Comparison of ENCODE assay signal across 8 cellular contexts in the genomic region with DNA sequence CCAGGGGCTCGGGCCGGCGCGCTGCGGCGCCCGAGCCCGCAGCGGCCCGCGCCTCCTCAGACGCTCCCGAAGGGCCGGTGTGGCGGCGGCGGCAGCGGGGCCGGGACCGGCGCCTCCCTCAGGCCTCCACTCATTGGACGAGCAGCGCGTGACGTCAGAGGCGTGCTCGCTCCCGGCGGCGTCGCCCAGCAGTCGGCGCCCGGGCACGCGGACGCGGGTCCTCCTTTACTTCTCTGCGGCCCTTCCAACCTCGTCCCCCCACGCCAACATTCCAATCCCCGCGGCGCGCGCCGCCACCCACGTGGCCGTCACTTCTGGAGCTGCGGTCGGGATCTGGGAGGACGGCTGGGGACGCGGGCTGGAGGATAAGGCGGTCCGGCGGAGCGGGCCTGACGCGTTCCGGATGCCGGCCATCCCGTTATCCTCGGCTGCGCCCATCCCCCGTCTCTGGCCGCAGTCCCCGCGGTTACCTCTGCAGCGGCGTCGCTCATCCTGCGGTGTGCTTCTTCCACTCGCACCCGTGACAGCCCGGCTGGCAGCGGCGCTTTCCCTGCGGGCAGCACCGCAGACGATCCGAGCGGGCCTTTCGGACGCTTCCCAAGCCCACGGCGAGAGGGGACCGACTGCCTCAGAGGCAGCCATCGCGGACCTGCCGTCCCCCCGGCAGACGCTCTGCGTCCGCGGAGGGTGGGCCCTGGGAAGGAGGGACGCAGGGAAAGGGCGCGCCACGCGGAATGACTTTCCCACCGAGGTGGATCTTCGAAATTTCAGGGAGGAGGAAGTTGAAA. TPM values are rescaled to one million over a fixed set of nuclear protein-coding genes. Genes with fewer than 3 reads are reported as not detected.
A peak's percentile ranks its signal among the peaks of the same experiment; 100 is the strongest.
DNase-seq lines count a peak whose midpoint lies in the region; ATAC-seq and TF ChIP-seq lines count a peak whose summit lies in the region.

A gene with protein sequence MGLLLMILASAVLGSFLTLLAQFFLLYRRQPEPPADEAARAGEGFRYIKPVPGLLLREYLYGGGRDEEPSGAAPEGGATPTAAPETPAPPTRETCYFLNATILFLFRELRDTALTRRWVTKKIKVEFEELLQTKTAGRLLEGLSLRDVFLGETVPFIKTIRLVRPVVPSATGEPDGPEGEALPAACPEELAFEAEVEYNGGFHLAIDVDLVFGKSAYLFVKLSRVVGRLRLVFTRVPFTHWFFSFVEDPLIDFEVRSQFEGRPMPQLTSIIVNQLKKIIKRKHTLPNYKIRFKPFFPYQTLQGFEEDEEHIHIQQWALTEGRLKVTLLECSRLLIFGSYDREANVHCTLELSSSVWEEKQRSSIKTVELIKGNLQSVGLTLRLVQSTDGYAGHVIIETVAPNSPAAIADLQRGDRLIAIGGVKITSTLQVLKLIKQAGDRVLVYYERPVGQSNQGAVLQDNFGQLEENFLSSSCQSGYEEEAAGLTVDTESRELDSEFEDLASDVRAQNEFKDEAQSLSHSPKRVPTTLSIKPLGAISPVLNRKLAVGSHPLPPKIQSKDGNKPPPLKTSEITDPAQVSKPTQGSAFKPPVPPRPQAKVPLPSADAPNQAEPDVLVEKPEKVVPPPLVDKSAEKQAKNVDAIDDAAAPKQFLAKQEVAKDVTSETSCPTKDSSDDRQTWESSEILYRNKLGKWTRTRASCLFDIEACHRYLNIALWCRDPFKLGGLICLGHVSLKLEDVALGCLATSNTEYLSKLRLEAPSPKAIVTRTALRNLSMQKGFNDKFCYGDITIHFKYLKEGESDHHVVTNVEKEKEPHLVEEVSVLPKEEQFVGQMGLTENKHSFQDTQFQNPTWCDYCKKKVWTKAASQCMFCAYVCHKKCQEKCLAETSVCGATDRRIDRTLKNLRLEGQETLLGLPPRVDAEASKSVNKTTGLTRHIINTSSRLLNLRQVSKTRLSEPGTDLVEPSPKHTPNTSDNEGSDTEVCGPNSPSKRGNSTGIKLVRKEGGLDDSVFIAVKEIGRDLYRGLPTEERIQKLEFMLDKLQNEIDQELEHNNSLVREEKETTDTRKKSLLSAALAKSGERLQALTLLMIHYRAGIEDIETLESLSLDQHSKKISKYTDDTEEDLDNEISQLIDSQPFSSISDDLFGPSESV (minus strand): TSS at position 81 of the 788 bp plus-strand sequence. CDS start 213 bp downstream, outside the sequence.

- H3K9ac ChIP-seq in Karpas-422 (ENCODE audit: low read length), result peak within 1 kb of the TSS; percentile 83
- peak within 1 kb of the TSS; percentile 93 for H3K9ac ChIP-seq in fibroblast of lung (ENCODE audit: insufficient read depth, low read length)

- peak; percentile 88 for ATAC-seq in GM21825 (IDR thresholded peaks at IDR 0.05; ENCODE audit: unreplicated experiment)
- ATAC-seq in activated T-helper 17 cell treated with anti-CD3 and anti-CD28 coated beads, Interleukin-2, amount 50 U/mL, for 72 hours (replicated peaks), result peak; percentile 92
- peak; percentile 93 for ATAC-seq in naive thymus-derived CD4-positive, alpha-beta T cell
- peak; percentile 92 to 95 for ATAC-seq in stimulated activated naive B cell treated with anti-CD40 and anti-IgM and Interleukin-4, amounts not matched to agents 10 μg/mL and 1 μg/mL and 100 μg/mL, for 72 hours (replicated peaks)

- H3F3A ChIP-seq in DOHH2 (ENCODE audit: control insufficient read depth, insufficient read depth), result no peaks in the 10 kb centered on the region

- H3K36me3 ChIP-seq in DOHH2 (ENCODE audit: control insufficient read depth, low read length) (peaks cover 17% of the 10 kb centered on the region; the same call in 1 of the 2 replicates), Karpas-422 (ENCODE audit: insufficient read depth, low read length) (no peaks in the 10 kb centered on the region), fibroblast of lung (ENCODE audit: control insufficient read depth, insufficient read depth, low read length) (no peaks in the 10 kb centered on the region)
- peaks cover 0 to 15% (median 0%) of the 10 kb centered on the region in 3 experiments for H3K36me3 ChIP-seq in naive thymus-derived CD4-positive, alpha-beta T cell (ENCODE audit: control insufficient read depth in 2 of 3, insufficient read depth in 3 of 3, low read length in 3 of 3)

- no peaks in the 10 kb centered on the region for H3K9me3 Mint-ChIP-seq in activated T-helper 17 cell treated with anti-CD3 and anti-CD28 coated beads, Interleukin-2, amount 50 U/mL, for 72 hours
- peaks cover 0 to 8% (median 0%) of the 10 kb centered on the region in 11 donors for H3K9me3 Mint-ChIP-seq in naive thymus-derived CD4-positive, alpha-beta T cell
- no peaks in the 10 kb centered on the region for H3K9me3 Mint-ChIP-seq in stimulated activated naive B cell treated with anti-CD40 and anti-IgM and Interleukin-4, amounts not matched to agents 10 μg/mL and 1 μg/mL and 100 μg/mL, for 72 hours

- H3K79me2 ChIP-seq in DOHH2 (ENCODE audit: control insufficient read depth, low read length), result peaks cover 46% of the 10 kb centered on the region
- H3K79me2 ChIP-seq in Karpas-422 (ENCODE audit: low read length), result peaks cover 30% of the 10 kb centered on the region
- peaks cover 40% of the 10 kb centered on the region for H3K79me2 ChIP-seq in fibroblast of lung (ENCODE audit: control insufficient read depth, insufficient read depth, low read length)

- H3K4me1 ChIP-seq in DOHH2 (ENCODE audit: control insufficient read depth, low read length) (peaks cover 25% of the 10 kb centered on the region), Karpas-422 (ENCODE audit: low read length) (peaks cover 35% of the 10 kb centered on the region), fibroblast of lung (ENCODE audit: control insufficient read depth, extremely low read depth, insufficient read depth, low read length) (peaks cover 3% of the 10 kb centered on the region)
- peaks cover 15 to 21% of the 10 kb centered on the region in 2 donors for H3K4me1 ChIP-seq in naive thymus-derived CD4-positive, alpha-beta T cell (ENCODE audit: control insufficient read depth in 2 of 2, insufficient read depth in 2 of 2, low read length in 2 of 2)

- H3K27ac ChIP-seq in DOHH2 (ENCODE audit: low read depth, low read length), result peak within 1 kb of the TSS; percentile 24; the same call in 1 of the 2 replicates
- no peak within 1 kb of the TSS for H3K27ac ChIP-seq in Karpas-422 (ENCODE audit: low read length)
- H3K27ac ChIP-seq in RWPE1, result peak within 1 kb of the TSS; percentile 78
- H3K27ac ChIP-seq in fibroblast of lung (ENCODE audit: insufficient read depth, low read length), result peak within 1 kb of the TSS; percentile 86
- H3K27ac ChIP-seq in naive thymus-derived CD4-positive, alpha-beta T cell (ENCODE audit: low read depth, low read length), result peak within 1 kb of the TSS; percentile 78

- H2AFZ ChIP-seq in Karpas-422 (ENCODE audit: low read length), result peak within 1 kb of the TSS; percentile 73
- H2AFZ ChIP-seq in fibroblast of lung (ENCODE audit: low read length), result peak within 1 kb of the TSS; percentile 96

- H3K4me1 Mint-ChIP-seq in activated T-helper 17 cell treated with anti-CD3 and anti-CD28 coated beads, Interleukin-2, amount 50 U/mL, for 72 hours, result peaks cover 10% of the 10 kb centered on the region
- H3K4me1 Mint-ChIP-seq in naive thymus-derived CD4-positive, alpha-beta T cell, result peaks cover 21 to 36% (median 32%) of the 10 kb centered on the region in 7 donors
- H3K4me1 Mint-ChIP-seq in stimulated activated naive B cell treated with anti-CD40 and anti-IgM and Interleukin-4, amounts not matched to agents 10 μg/mL and 1 μg/mL and 100 μg/mL, for 72 hours, result peaks cover 8 to 38% of the 10 kb centered on the region in 2 donors

- H3K9me3 ChIP-seq in DOHH2 (ENCODE audit: control insufficient read depth, insufficient read depth, low read length) (no peaks in the 10 kb centered on the region), Karpas-422 (ENCODE audit: low read length) (no peaks in the 10 kb centered on the region), fibroblast of lung (ENCODE audit: control insufficient read depth, insufficient read depth, low read depth, low read length) (no peaks in the 10 kb centered on the region)
- H3K9me3 ChIP-seq in naive thymus-derived CD4-positive, alpha-beta T cell (ENCODE audit: control insufficient read depth in 2 of 3, low read length in 3 of 3), result no peaks in the 10 kb centered on the region

- H3K4me3 Mint-ChIP-seq in activated T-helper 17 cell treated with anti-CD3 and anti-CD28 coated beads, Interleukin-2, amount 50 U/mL, for 72 hours, result peak within 1 kb of the TSS; percentile 89
- peak within 1 kb of the TSS; percentile 94 to 98 (median 96) for H3K4me3 Mint-ChIP-seq in naive thymus-derived CD4-positive, alpha-beta T cell
- peak within 1 kb of the TSS; percentile 93 to 96 for H3K4me3 Mint-ChIP-seq in stimulated activated naive B cell treated with anti-CD40 and anti-IgM and Interleukin-4, amounts not matched to agents 10 μg/mL and 1 μg/mL and 100 μg/mL, for 72 hours

- peak within 1 kb of the TSS; percentile 86 for H3K27ac Mint-ChIP-seq in activated T-helper 17 cell treated with anti-CD3 and anti-CD28 coated beads, Interleukin-2, amount 50 U/mL, for 72 hours
- peak within 1 kb of the TSS; percentile 73 to 94 (median 92) for H3K27ac Mint-ChIP-seq in naive thymus-derived CD4-positive, alpha-beta T cell
- H3K27ac Mint-ChIP-seq in stimulated activated naive B cell treated with anti-CD40 and anti-IgM and Interleukin-4, amounts not matched to agents 10 μg/mL and 1 μg/mL and 100 μg/mL, for 72 hours, result peak within 1 kb of the TSS; percentile 94

- H4K20me1 ChIP-seq in DOHH2 (ENCODE audit: control insufficient read depth, insufficient read depth, low read depth, low read length) (peaks cover 24% of the 10 kb centered on the region), Karpas-422 (ENCODE audit: insufficient read depth, low read depth, low read length) (peaks cover 38% of the 10 kb centered on the region), fibroblast of lung (ENCODE audit: control insufficient read depth, extremely low read depth, insufficient read depth, low read length) (peaks cover 3% of the 10 kb centered on the region)

- POLR2A ChIA-PET in RWPE1 (lab: Yijun Ruan, JAX; ENCODE audit: low non-redundant PET), result no interaction called here
- POLR2A ChIA-PET in naive thymus-derived CD4-positive, alpha-beta T cell (lab: Charles Lee), result no interaction called here

- H3K4me2 ChIP-seq in DOHH2 (ENCODE audit: low read length), result peak within 1 kb of the TSS; percentile 98
- H3K4me2 ChIP-seq in Karpas-422 (ENCODE audit: low read depth, low read length, poor library complexity, severe bottlenecking), result peak within 1 kb of the TSS; percentile 90
- H3K4me2 ChIP-seq in fibroblast of lung (ENCODE audit: extremely low read depth, insufficient read depth, low read length), result peak within 1 kb of the TSS; percentile 98

- peak within 1 kb of the TSS; percentile 97 for H3K4me3 ChIP-seq in DOHH2 (ENCODE audit: low read length)
- H3K4me3 ChIP-seq in Karpas-422 (ENCODE audit: low read length), result peak within 1 kb of the TSS; percentile 76
- H3K4me3 ChIP-seq in fibroblast of lung (replicated peaks in 1 of 4; ENCODE audit: control extremely low read depth in 1 of 4, insufficient read depth in 1 of 4, low read depth in 3 of 4, low read length in 4 of 4), result peak within 1 kb of the TSS; percentile 68 to 94 (median 82)
- peak within 1 kb of the TSS; percentile 92 for H3K4me3 ChIP-seq in naive thymus-derived CD4-positive, alpha-beta T cell (ENCODE audit: low read length)

- peaks cover 21% of the 10 kb centered on the region for H3K27me3 Mint-ChIP-seq in activated T-helper 17 cell treated with anti-CD3 and anti-CD28 coated beads, Interleukin-2, amount 50 U/mL, for 72 hours
- peaks cover 6 to 45% (median 25%) of the 10 kb centered on the region in 5 donors for H3K27me3 Mint-ChIP-seq in naive thymus-derived CD4-positive, alpha-beta T cell
- peaks cover 18 to 29% of the 10 kb centered on the region in 2 donors for H3K27me3 Mint-ChIP-seq in stimulated activated naive B cell treated with anti-CD40 and anti-IgM and Interleukin-4, amounts not matched to agents 10 μg/mL and 1 μg/mL and 100 μg/mL, for 72 hours

- intact Hi-C loops in naive thymus-derived CD4-positive, alpha-beta T cell (cut with micrococcal nuclease), result loop anchor here (1.0 to 10.0 kb wide), 8 partner anchors 159 to 1380 kb away; a partner anchor contains a TSS

- DNase-seq in Karpas-422 (peak; percentile 95), RWPE1 (ENCODE audit: low spot score) (peak; percentile 92), fibroblast of lung (ENCODE audit: low read depth in 2 of 2) (peak; percentile 90 to 94)
- DNase-seq in naive thymus-derived CD4-positive, alpha-beta T cell, result peak; percentile 84 to 93 (median 89)
- peak; percentile 87 for DNase-seq in stimulated activated naive B cell treated with anti-CD40 and anti-IgM and Interleukin-4, amounts not matched to agents 10 μg/mL and 1 μg/mL and 100 μg/mL, for 72 hours

- CTCF ChIA-PET in RWPE1 (lab: Yijun Ruan, JAX), result no interaction called here
- CTCF ChIA-PET in naive thymus-derived CD4-positive, alpha-beta T cell (lab: Charles Lee), result no interaction called here

- H3K9me2 ChIP-seq in DOHH2 (replicated peaks; ENCODE audit: control insufficient read depth, low read length), result no peaks in the 10 kb centered on the region
- no peaks in the 10 kb centered on the region for H3K9me2 ChIP-seq in Karpas-422 (replicated peaks; ENCODE audit: insufficient read depth, low read length)

- H3K27me3 ChIP-seq in DOHH2 (ENCODE audit: control insufficient read depth, low read length) (peaks cover 26% of the 10 kb centered on the region), Karpas-422 (ENCODE audit: low read length) (peaks cover 2% of the 10 kb centered on the region; the same call in 1 of the 2 replicates), fibroblast of lung (ENCODE audit: control insufficient read depth, insufficient read depth, low read length) (peaks cover 7% of the 10 kb centered on the region)
- H3K27me3 ChIP-seq in naive thymus-derived CD4-positive, alpha-beta T cell (ENCODE audit: control insufficient read depth in 2 of 2, insufficient read depth in 2 of 2, low read length in 2 of 2), result no peaks in the 10 kb centered on the region

- H3K36me3 Mint-ChIP-seq in activated T-helper 17 cell treated with anti-CD3 and anti-CD28 coated beads, Interleukin-2, amount 50 U/mL, for 72 hours (ENCODE audit: low read depth), result peaks cover 11% of the 10 kb centered on the region
- peaks cover 0 to 3% (median 0%) of the 10 kb centered on the region in 5 donors for H3K36me3 Mint-ChIP-seq in naive thymus-derived CD4-positive, alpha-beta T cell
- peaks cover 3 to 5% of the 10 kb centered on the region in 2 donors for H3K36me3 Mint-ChIP-seq in stimulated activated naive B cell treated with anti-CD40 and anti-IgM and Interleukin-4, amounts not matched to agents 10 μg/mL and 1 μg/mL and 100 μg/mL, for 72 hours

- no peak for TF ChIP-seq CTCF in DOHH2 (IDR thresholded peaks at IDR 0.05; ENCODE audit: low read depth, low read length, poor library complexity, severe bottlenecking)
- TF ChIP-seq CTCF in RWPE1 (conservative IDR thresholded peaks at IDR 0.05; ENCODE audit: low read depth), result no peak
- TF ChIP-seq CTCF in fibroblast of lung (conservative IDR thresholded peaks at IDR 0.05 in 1 of 2, IDR thresholded peaks at IDR 0.05 in 1 of 2; ENCODE audit: low read depth in 1 of 2, low read length in 2 of 2), result no peak

RNA-seq across cellular contexts. Expression of the gene that starts here (rescaled TPM):
- total RNA-seq in Karpas-422 (2014; rRNA removed; shearing (Covaris generic); ENCODE audit: low replicate concordance), result 7.1 and 15.7 TPM in 2 replicates
- 10 to 100 TPM; 14.7 to 15.6 TPM for total RNA-seq in activated T-helper 17 cell treated with anti-CD3 and anti-CD28 coated beads, Interleukin-2, amount 50 U/mL, for 72 hours
- 13.9 and 15.4 TPM in 2 replicates for total RNA-seq in fibroblast of lung
- 27.2 and 34.6 TPM in 2 replicates for polyA plus RNA-seq in fibroblast of lung
- 11.9 and 16.1 TPM in 2 replicates for polyA plus RNA-seq in fibroblast of lung (2012)
- 5.4 and 9.7 TPM in 2 replicates for polyA minus RNA-seq in fibroblast of lung (ENCODE audit: low replicate concordance)
- total RNA-seq in naive thymus-derived CD4-positive, alpha-beta T cell, result 10 to 100 TPM; 12.6 to 24.0 (median 17.1) TPM
- polyA plus RNA-seq in naive thymus-derived CD4-positive, alpha-beta T cell, result 10 to 100 TPM in 1 of 2 donors, 1 to 10 TPM in 1; 8.5 to 10.8 TPM
